9 cellular contexts compared by ENCODE assay signal in the genomic region with DNA sequence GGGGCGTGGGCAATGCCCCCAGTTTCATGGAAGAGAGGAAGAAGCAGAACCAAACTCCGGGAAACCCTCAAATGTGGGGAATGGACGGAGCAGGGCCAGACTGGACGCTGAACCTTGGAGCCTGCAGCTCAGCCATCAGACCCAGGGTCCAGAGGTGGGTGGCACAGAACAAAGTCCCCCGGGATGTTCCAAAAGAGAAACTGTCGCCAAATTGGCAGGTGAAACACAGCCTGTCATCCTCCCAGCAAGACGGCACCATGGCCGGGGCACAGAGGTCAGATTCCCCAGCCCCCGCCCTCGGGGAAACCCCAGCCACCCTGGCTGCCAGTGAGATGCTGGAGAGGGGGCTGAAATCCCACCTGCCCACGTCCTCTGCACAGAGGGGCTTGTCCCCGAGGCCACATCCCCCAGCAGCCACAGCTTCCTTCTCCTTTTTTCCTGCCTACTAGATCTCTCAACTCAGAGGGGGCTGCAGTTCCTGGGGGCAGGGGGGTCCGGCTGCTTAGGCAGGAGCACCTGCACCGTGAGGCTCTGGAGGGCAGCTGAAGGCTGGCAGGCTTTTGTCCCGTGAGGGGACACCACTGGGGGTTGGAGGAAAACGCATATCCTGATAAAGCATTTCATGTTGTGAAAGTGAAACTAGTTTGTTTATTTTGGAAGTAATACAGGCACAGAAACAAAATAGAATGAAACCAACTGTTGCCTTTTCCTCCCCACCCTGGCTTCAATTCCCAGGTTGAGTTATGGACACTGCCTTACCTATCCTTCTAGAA. TPM values are rescaled to one million over a fixed set of nuclear protein-coding genes. Genes with fewer than 3 reads are reported as not detected.
DNase-seq lines count a peak whose midpoint lies in the region; ATAC-seq, FAIRE-seq and TF ChIP-seq lines count a peak whose summit lies in the region.
"Had no signal": no experiment of that assay in that cellular context is flagged by ENCODE, and none has a peak within 500 bp of the region (broad histone marks: within the 10 kb centered on the region; RNA-seq: fewer than 3 reads in every experiment).

No MANE protein-coding gene starts in this region.

- H3K9me3 ChIP-seq in kidney (ENCODE audit: control insufficient read depth in 1 of 2, low read length in 2 of 2): no peaks in the 10 kb centered on the region
- H3K9me3 ChIP-seq in tibial nerve: no peaks in the 10 kb centered on the region

- peak overlapping the region; percentile 81 for H3K4me3 Mint-ChIP-seq in activated CD8-positive, alpha-beta memory T cell treated with anti-CD3 and anti-CD28 coated beads, Interleukin-2, amount 10 ng/mL, durations not matched to agents 7 days and 5 days
- H3K4me3 Mint-ChIP-seq in activated T-helper 1 cell treated with anti-CD3 and anti-CD28 coated beads, Interleukin-12 subunit alpha, Interleukin-12 subunit beta, Interleukin-2, Interleukin-4 antibody, amounts not matched to agents 30 ng/mL and 10 ng/mL and 1 ng/mL, durations not matched to agents 14 hours and 24 hours and 36 hours: peak overlapping the region; percentile 91

- H3K4me1 Mint-ChIP-seq in activated CD8-positive, alpha-beta memory T cell treated with anti-CD3 and anti-CD28 coated beads, Interleukin-2, amount 10 ng/mL, durations not matched to agents 7 days and 5 days: peaks cover 26% of the 10 kb centered on the region
- H3K4me1 Mint-ChIP-seq in activated T-helper 1 cell treated with anti-CD3 and anti-CD28 coated beads, Interleukin-12 subunit alpha, Interleukin-12 subunit beta, Interleukin-2, Interleukin-4 antibody, amounts not matched to agents 30 ng/mL and 10 ng/mL and 1 ng/mL, durations not matched to agents 14 hours and 24 hours and 36 hours (ENCODE audit: low read depth): peaks cover 30% of the 10 kb centered on the region

- CTCF ChIA-PET in activated CD8-positive, alpha-beta memory T cell treated with anti-CD3 and anti-CD28 coated beads, Interleukin-2, amount 10 ng/mL, durations not matched to agents 7 days and 5 days (lab: Charles Lee): interaction anchor here (1.1 to 3.0 kb wide), 6 partner anchors 14 to 304 kb away, joined by 3 to 15 read pairs (median 7); partner anchors contain the start of gene CD7

- peaks cover 0 to 43% of the 10 kb centered on the region in 2 donors for H3K27me3 ChIP-seq in tibial nerve

- H3K9me3 Mint-ChIP-seq in activated CD8-positive, alpha-beta memory T cell treated with anti-CD3 and anti-CD28 coated beads, Interleukin-2, amount 10 ng/mL, durations not matched to agents 7 days and 5 days (ENCODE audit: low read depth): no peaks in the 10 kb centered on the region
- no peaks in the 10 kb centered on the region for H3K9me3 Mint-ChIP-seq in activated T-helper 1 cell treated with anti-CD3 and anti-CD28 coated beads, Interleukin-12 subunit alpha, Interleukin-12 subunit beta, Interleukin-2, Interleukin-4 antibody, amounts not matched to agents 30 ng/mL and 10 ng/mL and 1 ng/mL, durations not matched to agents 14 hours and 24 hours and 36 hours

- peak overlapping the region; percentile 38 to 54 for H3K27ac ChIP-seq in kidney (ENCODE audit: low read depth in 2 of 2, low read length in 2 of 2)
- peak overlapping the region in 3 of 4 donors; percentile 12 to 77 (median 75) for H3K27ac ChIP-seq in tibial nerve

- H3K36me3 ChIP-seq in kidney (ENCODE audit: control insufficient read depth in 1 of 2, insufficient read depth in 2 of 2, low read length in 2 of 2) (no peaks in the 10 kb centered on the region), tibial nerve (no peaks in the 10 kb centered on the region)

- H3K9ac ChIP-seq in kidney (ENCODE audit: low read length in 2 of 2): peak overlapping the region; percentile 17

- TF ChIP-seq POLR2A in tibial nerve (IDR thresholded peaks at IDR 0.05): no peak

- H3K4me1 ChIP-seq in kidney (ENCODE audit: control insufficient read depth in 1 of 2, insufficient read depth in 1 of 2, low read depth in 1 of 2, low read length in 2 of 2) (peaks cover 6 to 36% of the 10 kb centered on the region in 2 donors), tibial nerve (peaks cover 0 to 70% (median 39%) of the 10 kb centered on the region in 4 donors)

- H3K27ac Mint-ChIP-seq in activated CD8-positive, alpha-beta memory T cell treated with anti-CD3 and anti-CD28 coated beads, Interleukin-2, amount 10 ng/mL, durations not matched to agents 7 days and 5 days: peak overlapping the region; percentile 97
- peak overlapping the region; percentile 91 for H3K27ac Mint-ChIP-seq in activated T-helper 1 cell treated with anti-CD3 and anti-CD28 coated beads, Interleukin-12 subunit alpha, Interleukin-12 subunit beta, Interleukin-2, Interleukin-4 antibody, amounts not matched to agents 30 ng/mL and 10 ng/mL and 1 ng/mL, durations not matched to agents 14 hours and 24 hours and 36 hours

- FAIRE-seq in kidney (lab: Jason Lieb, UNC): no peak

- intact Hi-C loops in activated T-helper 1 cell treated with anti-CD3 and anti-CD28 coated beads, Interleukin-12 subunit alpha, Interleukin-12 subunit beta, Interleukin-2, Interleukin-4 antibody, amounts not matched to agents 30 ng/mL and 10 ng/mL and 1 ng/mL, durations not matched to agents 14 hours and 24 hours and 36 hours (cut with micrococcal nuclease): no loop called here
- intact Hi-C loops in kidney (cut with DNase I): no loop called here

- no peak for TF ChIP-seq EP300 in tibial nerve (IDR thresholded peaks at IDR 0.05)

- WGBS in tibial nerve, 2 donors: 30 to 31% methylated on average over 16 of the region's 16 CpGs

- H3K4me3 ChIP-seq in kidney (ENCODE audit: low read length in 2 of 2) (peak overlapping the region; percentile 42 to 57), tibial nerve (peak overlapping the region; percentile 21 to 66 (median 44))

- H3K27me3 Mint-ChIP-seq in activated CD8-positive, alpha-beta memory T cell treated with anti-CD3 and anti-CD28 coated beads, Interleukin-2, amount 10 ng/mL, durations not matched to agents 7 days and 5 days: peaks cover 26% of the 10 kb centered on the region
- peaks cover 13% of the 10 kb centered on the region for H3K27me3 Mint-ChIP-seq in activated T-helper 1 cell treated with anti-CD3 and anti-CD28 coated beads, Interleukin-12 subunit alpha, Interleukin-12 subunit beta, Interleukin-2, Interleukin-4 antibody, amounts not matched to agents 30 ng/mL and 10 ng/mL and 1 ng/mL, durations not matched to agents 14 hours and 24 hours and 36 hours (ENCODE audit: insufficient read depth)

- no peak for DNase-seq in activated CD8-positive, alpha-beta memory T cell treated with anti-CD3 and anti-CD28 coated beads, Interleukin-2, amount 10 ng/mL, durations not matched to agents 7 days and 5 days
- no peak for DNase-seq in activated CD8-positive, alpha-beta memory T cell treated with anti-CD3 and anti-CD28 coated beads, Interleukin-2, amount 50 U/mL, for 48 hours
- DNase-seq in activated T-helper 1 cell treated with anti-CD3 and anti-CD28 coated beads, Interleukin-12 subunit alpha, Interleukin-12 subunit beta, Interleukin-2, Interleukin-4 antibody, amounts not matched to agents 30 ng/mL and 10 ng/mL and 1 ng/mL, durations not matched to agents 14 hours and 24 hours and 36 hours (ENCODE audit: low spot score): no peak
- DNase-seq in kidney (peak; percentile 80), tibial nerve (ENCODE audit: low spot score in 2 of 2) (no peak), 8988T (no peak), MV-4-11 (lab: John Stamatoyannopoulos, UW) (no peak)
- DNase-seq: retina had no signal

- TF ChIP-seq CTCF in kidney (IDR thresholded peaks at IDR 0.05; ENCODE audit: borderline replicate concordance, extremely low read depth, insufficient read depth) (no peak), tibial nerve (IDR thresholded peaks at IDR 0.05) (no peak)

- no peaks in the 10 kb centered on the region for H3K36me3 Mint-ChIP-seq in activated CD8-positive, alpha-beta memory T cell treated with anti-CD3 and anti-CD28 coated beads, Interleukin-2, amount 10 ng/mL, durations not matched to agents 7 days and 5 days
- no peaks in the 10 kb centered on the region for H3K36me3 Mint-ChIP-seq in activated T-helper 1 cell treated with anti-CD3 and anti-CD28 coated beads, Interleukin-12 subunit alpha, Interleukin-12 subunit beta, Interleukin-2, Interleukin-4 antibody, amounts not matched to agents 30 ng/mL and 10 ng/mL and 1 ng/mL, durations not matched to agents 14 hours and 24 hours and 36 hours (ENCODE audit: low read depth)

- ATAC-seq in activated CD8-positive, alpha-beta memory T cell treated with anti-CD3 and anti-CD28 coated beads, Interleukin-2, amount 10 ng/mL, durations not matched to agents 7 days and 5 days: peak; percentile 50
- ATAC-seq in GM21528 (IDR thresholded peaks at IDR 0.05; ENCODE audit: low FRiP score, unreplicated experiment): no peak

RNA-seq across cellular contexts. Expression of gene SECTM1, which starts 1.2 kb away (rescaled TPM):
- 1 to 10 TPM in 1 of 2 experiments, under 1 TPM in 1; 0.68 to 2.7 TPM for total RNA-seq in activated CD8-positive, alpha-beta memory T cell treated with anti-CD3 and anti-CD28 coated beads, Interleukin-2, amount 10 ng/mL, durations not matched to agents 7 days and 5 days
- total RNA-seq in activated T-helper 1 cell treated with anti-CD3 and anti-CD28 coated beads, Interleukin-12 subunit alpha, Interleukin-12 subunit beta, Interleukin-2, Interleukin-4 antibody, amounts not matched to agents 30 ng/mL and 10 ng/mL and 1 ng/mL, durations not matched to agents 14 hours and 24 hours and 36 hours: 3.3 and 4.2 TPM in 2 replicates
- total RNA-seq in kidney: 87.5 TPM
- 15.4 TPM for polyA plus RNA-seq in kidney (ENCODE audit: insufficient read depth, low read depth, low replicate concordance)
- total RNA-seq in tibial nerve: 10 to 100 TPM in 3 of 4 donors, 1 to 10 TPM in 1; 6.9 to 12.6 (median 11.3) TPM

RNA-seq across cellular contexts. Expression of gene CD7, which starts 17.4 kb away (rescaled TPM):
- total RNA-seq in activated CD8-positive, alpha-beta memory T cell treated with anti-CD3 and anti-CD28 coated beads, Interleukin-2, amount 10 ng/mL, durations not matched to agents 7 days and 5 days: 100 to 1,000 TPM; 307 to 417 TPM
- 454 and 455 TPM in 2 replicates for total RNA-seq in activated T-helper 1 cell treated with anti-CD3 and anti-CD28 coated beads, Interleukin-12 subunit alpha, Interleukin-12 subunit beta, Interleukin-2, Interleukin-4 antibody, amounts not matched to agents 30 ng/mL and 10 ng/mL and 1 ng/mL, durations not matched to agents 14 hours and 24 hours and 36 hours
- 9.2 TPM for total RNA-seq in kidney
- 1.0 TPM for polyA plus RNA-seq in kidney (ENCODE audit: insufficient read depth, low read depth, low replicate concordance)
- under 1 TPM in 2 of 4 donors, not detected in 2; 0.63 to 0.90 TPM for total RNA-seq in tibial nerve

RNA-seq across cellular contexts. Expression of gene TEX19, which starts 24.2 kb away (rescaled TPM):
- under 1 TPM in 1 of 2 experiments, not detected in 1; 0.15 TPM for total RNA-seq in activated CD8-positive, alpha-beta memory T cell treated with anti-CD3 and anti-CD28 coated beads, Interleukin-2, amount 10 ng/mL, durations not matched to agents 7 days and 5 days
- 0.10 TPM in 1 of 2 replicates, not detected in the other for total RNA-seq in activated T-helper 1 cell treated with anti-CD3 and anti-CD28 coated beads, Interleukin-12 subunit alpha, Interleukin-12 subunit beta, Interleukin-2, Interleukin-4 antibody, amounts not matched to agents 30 ng/mL and 10 ng/mL and 1 ng/mL, durations not matched to agents 14 hours and 24 hours and 36 hours
- not detected for total RNA-seq in kidney
- not detected for polyA plus RNA-seq in kidney (ENCODE audit: insufficient read depth, low read depth, low replicate concordance)
- total RNA-seq in tibial nerve: not detected

RNA-seq across cellular contexts. Expression of gene UTS2R, which starts 36.8 kb away (rescaled TPM):
- under 1 TPM in 1 of 2 experiments, not detected in 1; 0.16 TPM for total RNA-seq in activated CD8-positive, alpha-beta memory T cell treated with anti-CD3 and anti-CD28 coated beads, Interleukin-2, amount 10 ng/mL, durations not matched to agents 7 days and 5 days
- 0.20 TPM in 1 of 2 replicates, not detected in the other for total RNA-seq in activated T-helper 1 cell treated with anti-CD3 and anti-CD28 coated beads, Interleukin-12 subunit alpha, Interleukin-12 subunit beta, Interleukin-2, Interleukin-4 antibody, amounts not matched to agents 30 ng/mL and 10 ng/mL and 1 ng/mL, durations not matched to agents 14 hours and 24 hours and 36 hours
- total RNA-seq in kidney (not detected), tibial nerve (under 1 TPM in 1 of 4 donors, not detected in 3; 0.20 TPM)
- not detected for polyA plus RNA-seq in kidney (ENCODE audit: insufficient read depth, low read depth, low replicate concordance)

Comparison
In these comparisons a context has a peak if more than half of its experiments do, and no peak if none do; other contexts are left out.
1. RNA of gene CD7, which starts 17.4 kb away (total RNA-seq): 454 to 455 TPM in activated T-helper 1 cell treated with anti-CD3 and anti-CD28 coated beads, Interleukin-12 subunit alpha, Interleukin-12 subunit beta, Interleukin-2, Interleukin-4 antibody, amounts not matched to agents 30 ng/mL and 10 ng/mL and 1 ng/mL, durations not matched to agents 14 hours and 24 hours and 36 hours and 307 to 417 TPM in activated CD8-positive, alpha-beta memory T cell treated with anti-CD3 and anti-CD28 coated beads, Interleukin-2, amount 10 ng/mL, durations not matched to agents 7 days and 5 days; 9.2 TPM in kidney (single experiment) and 0.63 to 0.90 TPM in tibial nerve; every median in the first group is over 10 times any median in the second.